In the genomic region with DNA sequence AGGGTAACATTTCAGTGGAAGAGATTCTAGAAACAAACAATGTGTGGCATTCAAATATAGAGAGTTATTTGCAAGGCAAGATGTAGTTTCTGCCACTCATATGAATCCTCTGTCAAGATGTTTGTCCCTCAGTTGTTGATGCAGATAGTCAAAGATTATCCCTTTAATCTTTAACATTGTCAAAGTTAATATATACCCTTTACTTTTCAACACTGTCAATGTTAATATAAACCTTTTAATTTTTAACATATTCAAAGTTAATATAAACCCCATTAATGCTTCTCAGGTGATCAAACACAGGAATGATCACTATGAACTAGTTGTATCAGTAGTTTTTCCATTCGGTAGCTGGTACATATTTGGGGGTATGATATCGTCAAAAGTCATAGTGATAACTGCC, we compare ENCODE assay signal across 20 cellular contexts. TPM values are rescaled to one million over a fixed set of nuclear protein-coding genes. Genes with fewer than 3 reads are reported as not detected.
DNase-seq lines count a peak whose midpoint lies in the region; ATAC-seq and TF ChIP-seq lines count a peak whose summit lies in the region.
"Had no signal": no experiment of that assay in that cellular context is flagged by ENCODE, and none has a peak within 500 bp of the region (broad histone marks: within the 10 kb centered on the region; RNA-seq: fewer than 3 reads in every experiment).

No MANE protein-coding gene starts in this region.

- H3K9me3 Mint-ChIP-seq in Calu3 (ENCODE audit: low read depth, unreplicated experiment) (no peaks in the 10 kb centered on the region), nephron (no peaks in the 10 kb centered on the region)
- H3K9me3 Mint-ChIP-seq: CD14-positive monocyte had no signal

- intact Hi-C loops in Calu3 (cut with micrococcal nuclease; ENCODE audit: unreplicated experiment) = loop anchor here (1.0 kb wide), 1 partner anchor 52 kb away; a partner anchor contains a TSS

- ATAC-seq in GM19043 (IDR thresholded peaks at IDR 0.05; ENCODE audit: low read depth, unreplicated experiment) (peak; percentile 37), HG03354 (IDR thresholded peaks at IDR 0.05; ENCODE audit: poor library complexity, severe bottlenecking, unreplicated experiment) (peak; percentile 44)
- ATAC-seq: T-helper 17 cell had no signal

- no peak for DNase-seq in Calu3
- DNase-seq in inferior parietal cortex (ENCODE audit: extremely low spot score) = no peak
- no peak for DNase-seq in DMS153 treated with DMSO at 0.1 percent for 48 hours (lab: John Stamatoyannopoulos, UW; ENCODE audit: unreplicated experiment)
- no peak for DNase-seq in NCI-H1092 treated with DMSO at 0.1 percent for 48 hours (lab: John Stamatoyannopoulos, UW)
- DNase-seq: AML-193, DMS53, GM23248, HCEC 1CT, IMR-90, Karpas-422, MG63, NCI-H1105, NCI-H1694, NCI-H69, SHP77 treated with DMSO at 0.1 percent for 48 hours, T-helper 17 cell had no signal

- H3K4me1 Mint-ChIP-seq in Calu3 (ENCODE audit: low read depth, unreplicated experiment) (peaks cover 74% of the 10 kb centered on the region), nephron (peaks cover 11% of the 10 kb centered on the region)

- H3K4me3 Mint-ChIP-seq in Calu3 (ENCODE audit: low read depth, unreplicated experiment) = peak overlapping the region; percentile 35
- H3K4me3 Mint-ChIP-seq in nephron = peak overlapping the region in 2 of 3 experiments; percentile 30 to 51
- H3K4me3 Mint-ChIP-seq: CD14-positive monocyte, T-helper 17 cell had no signal

- H3K36me3 Mint-ChIP-seq in Calu3 (ENCODE audit: insufficient read depth, unreplicated experiment) = peaks cover 9% of the 10 kb centered on the region
- H3K36me3 Mint-ChIP-seq in nephron (ENCODE audit: low read depth) = no peaks in the 10 kb centered on the region
- H3K36me3 Mint-ChIP-seq: CD14-positive monocyte had no signal

- TF ChIP-seq CTCF in Calu3 (IDR thresholded peaks at IDR 0.05; ENCODE audit: unreplicated experiment) (no peak), nephron (IDR thresholded peaks at IDR 0.05; ENCODE audit: unreplicated experiment in 3 of 3) (no peak)

- peak overlapping the region; percentile 87 for H3K27ac Mint-ChIP-seq in Calu3 (ENCODE audit: unreplicated experiment)
- H3K27ac Mint-ChIP-seq in nephron = peak overlapping the region; percentile 88 to 94 (median 93)
- H3K27ac Mint-ChIP-seq: CD14-positive monocyte, T-helper 17 cell had no signal

- H3K27me3 Mint-ChIP-seq in Calu3 (ENCODE audit: unreplicated experiment) = no peaks in the 10 kb centered on the region
- H3K27me3 Mint-ChIP-seq in nephron (ENCODE audit: low read depth) = peaks cover 7% of the 10 kb centered on the region

- BruUV-seq in Calu3 (replicated peaks; lab: Mats Ljungman, UMichigan) = no TSS peak

- CTCF ChIA-PET in Calu3 (lab: Charles Lee) = no interaction called here

RNA-seq across cellular contexts. Expression of a gene that starts 51.9 kb away (rescaled TPM):
- total RNA-seq in Calu3 (2022) = 116 and 124 TPM in 2 replicates
